ENCODE assay signal across 9 cellular contexts in genomic region chr12:98373019-98373554, GRCh38.
A peak's percentile ranks its signal among the peaks of the same experiment; 100 is the strongest.
DNase-seq lines count a peak whose midpoint lies in the region; ATAC-seq and TF ChIP-seq lines count a peak whose summit lies in the region.
"Had no signal": no experiment of that assay in that cellular context is flagged by ENCODE, and none has a peak within 500 bp of the region (broad histone marks: within the 10 kb centered on the region; RNA-seq: fewer than 3 reads in every experiment).

No MANE protein-coding gene starts in this region.

- no peaks in the 10 kb centered on the region for H3K27me3 ChIP-seq in adrenal gland

- WGBS in adrenal gland, 4 donors = 41 to 50% (median 45%) methylated on average over 2 of the region's 2 CpGs

- no peaks in the 10 kb centered on the region for H3K9me3 ChIP-seq in adrenal gland (replicated peaks in 1 of 3)

- intact Hi-C loops in adrenal gland (cut with DNase I) = no loop called here

- H3K27ac ChIP-seq in adrenal gland = no peak overlapping the region

- peak; percentile 40 to 69 (median 57) for TF ChIP-seq CTCF in adrenal gland (IDR thresholded peaks at IDR 0.05)

- H3K36me3 ChIP-seq in adrenal gland (replicated peaks in 1 of 2) = no peaks in the 10 kb centered on the region

- TF ChIP-seq POLR2A in adrenal gland (IDR thresholded peaks at IDR 0.05) = no peak

- peak; percentile 29 for DNase-seq in DMS79 (lab: John Stamatoyannopoulos, UW)
- DNase-seq in NCI-H2196 treated with DMSO at 0.1 percent for 48 hours (lab: John Stamatoyannopoulos, UW; ENCODE audit: unreplicated experiment) = peak; percentile 36
- peak in 2 of 7 donors; percentile 12 to 14 for DNase-seq in adrenal gland
- peak; percentile 57 for DNase-seq in kidney tubule cell (ENCODE audit: low spot score)
- DNase-seq in NK-92 treated with Interleukin-12 subunit alpha and Interleukin-12 subunit beta, amount 100 ng/mL, for 24 hours (lab: John Stamatoyannopoulos, UW) = no peak
- DNase-seq in foreskin melanocyte = no peak
- DNase-seq: naive B cell had no signal

- ATAC-seq in HG02642 (IDR thresholded peaks at IDR 0.05; ENCODE audit: poor library complexity, unreplicated experiment) (peak; percentile 47), GM21786 (IDR thresholded peaks at IDR 0.05; ENCODE audit: unreplicated experiment) (no peak)

- no peak overlapping the region for H3K4me3 ChIP-seq in adrenal gland

- no peaks in the 10 kb centered on the region for H3K4me1 ChIP-seq in adrenal gland (replicated peaks in 1 of 2)

Comparison
In these comparisons a context has a peak if more than half of its experiments do, and no peak if none do; other contexts are left out.
1. DNase-seq: peak in DMS79 (single experiment), NCI-H2196 treated with DMSO at 0.1 percent for 48 hours (single experiment) and kidney tubule cell (single experiment); none in NK-92 treated with Interleukin-12 subunit alpha and Interleukin-12 subunit beta, amount 100 ng/mL, for 24 hours (single experiment) and foreskin melanocyte (single experiment).